Comparison of ENCODE assay signal across 8 cellular contexts in genomic region chr3:12484983-12485327, GRCh38. TPM values are rescaled to one million over a fixed set of nuclear protein-coding genes. Genes with fewer than 3 reads are reported as not detected.
DNase-seq lines count a peak whose midpoint lies in the region; ATAC-seq, FAIRE-seq and TF ChIP-seq lines count a peak whose summit lies in the region.

No MANE protein-coding gene starts in this region.

- H3K9ac ChIP-seq in HUES64 (ENCODE audit: low read depth, low read length) (peak overlapping the region; percentile 93), mammary epithelial cell (ENCODE audit: insufficient read depth, low read length) (peak overlapping the region; percentile 59), mucosa of stomach (ENCODE audit: low read length) (peak overlapping the region; percentile 63)

- H3K4me3 ChIP-seq in AG04450 (ENCODE audit: low read depth, low read length) (peak overlapping the region; percentile 87), HUES64 (ENCODE audit: low read length) (peak overlapping the region; percentile 90), mammary epithelial cell (replicated peaks in 1 of 3; ENCODE audit: insufficient read depth in 1 of 3, low read depth in 2 of 3, low read length in 3 of 3) (peak overlapping the region; percentile 62 to 82 (median 79)), mucosa of stomach (ENCODE audit: low read length) (peak overlapping the region; percentile 85)

- dilution Hi-C loops in mammary epithelial cell (cut with HindIII; ENCODE audit: low sequenced_read_pairs): no loop called here

- 0% methylated on average over 3 of the region's 5 CpGs for WGBS in HUES64
- WGBS in mammary epithelial cell (ENCODE audit: low coverage, missing lambda C conversion rate): 2% methylated on average over 5 of the region's 5 CpGs

- intact Hi-C loops in mammary epithelial cell (cut with micrococcal nuclease): loop anchor here (2.0 to 10.0 kb wide), 2 partner anchors 240 to 408 kb away; no protein-coding TSS in a partner anchor

- in situ Hi-C loops in mammary epithelial cell (cut with MboI; ENCODE audit: low sequenced_read_pairs in 2 of 2): no loop called here

- CTCF ChIA-PET in AG04450 (lab: Charles Lee): interaction anchor here (0.8 to 4.2 kb wide), 8 partner anchors 10 to 407 kb away, joined by 3 to 25 read pairs (median 6); no protein-coding TSS in a partner anchor
- CTCF ChIA-PET in mammary epithelial cell (lab: Charles Lee; ENCODE audit: low non-redundant PET): no interaction called here
- CTCF ChIA-PET in GM10248 (lab: Yijun Ruan, JAX): interaction anchor here (1.2 to 12.8 kb wide), 6 partner anchors 43 to 349 kb away, joined by 3 to 278 read pairs (median 5); no protein-coding TSS in a partner anchor

- TF ChIP-seq CTCF in AG04450 (IDR thresholded peaks at IDR 0.05; ENCODE audit: low read depth, low read length) (no peak), mammary epithelial cell (conservative IDR thresholded peaks at IDR 0.05 in 1 of 2, IDR thresholded peaks at IDR 0.05 in 1 of 2; ENCODE audit: extremely low read depth in 1 of 2, insufficient read depth in 1 of 2, low read depth in 1 of 2, low read length in 2 of 2) (no peak), GM10248 (IDR thresholded peaks at IDR 0.05; ENCODE audit: control extremely low read depth, extremely low read depth, low read depth, missing control alignments) (no peak)

- no TSS peak for BruUV-seq in mammary epithelial cell (replicated peaks; lab: Mats Ljungman, UMichigan)

- H2AFZ ChIP-seq in mammary epithelial cell (ENCODE audit: low read depth, low read length): peak overlapping the region; percentile 99

- H3K79me2 ChIP-seq in mammary epithelial cell (ENCODE audit: insufficient read depth, low read length): peaks cover 38% of the 10 kb centered on the region

- no peak for ATAC-seq in GM18873 (IDR thresholded peaks at IDR 0.05; ENCODE audit: low FRiP score, unreplicated experiment)

- H3K9me3 ChIP-seq in AG04450 (ENCODE audit: control insufficient read depth, insufficient read depth, low read length) (no peaks in the 10 kb centered on the region; the same call in 1 of the 2 replicates), HUES64 (ENCODE audit: insufficient read depth, low read depth, low read length) (no peaks in the 10 kb centered on the region), mammary epithelial cell (replicated peaks; ENCODE audit: insufficient read depth, low read length) (no peaks in the 10 kb centered on the region), mucosa of stomach (ENCODE audit: control insufficient read depth, low read length) (no peaks in the 10 kb centered on the region)

- H3K36me3 ChIP-seq in HUES64 (ENCODE audit: insufficient read depth, low read length): peaks cover 20% of the 10 kb centered on the region
- no peaks in the 10 kb centered on the region for H3K36me3 ChIP-seq in mammary epithelial cell (ENCODE audit: insufficient read depth, low read length)
- no peaks in the 10 kb centered on the region for H3K36me3 ChIP-seq in mucosa of stomach (ENCODE audit: control insufficient read depth, insufficient read depth, low read length)

- DNase-seq in AG04450 (ENCODE audit: low read depth, low spot score) (no peak), mammary epithelial cell (no peak), RCC 7860 (ENCODE audit: low spot score) (no peak), COR-L47 (lab: John Stamatoyannopoulos, UW) (no peak), GM10248 (ENCODE audit: extremely low spot score) (no peak)

- no peak overlapping the region for H3K27ac ChIP-seq in AG04450 (ENCODE audit: low read depth, low read length)
- H3K27ac ChIP-seq in HUES64 (ENCODE audit: low read depth, low read length): no peak overlapping the region; the same call in 1 of the 2 replicates
- H3K27ac ChIP-seq in mammary epithelial cell (ENCODE audit: insufficient read depth, low read depth, low read length): peak overlapping the region; percentile 38

- H3K27me3 ChIP-seq in AG04450 (ENCODE audit: control insufficient read depth, insufficient read depth, low read length) (no peaks in the 10 kb centered on the region), HUES64 (ENCODE audit: insufficient read depth, low read length) (no peaks in the 10 kb centered on the region), mammary epithelial cell (ENCODE audit: insufficient read depth, low read length) (no peaks in the 10 kb centered on the region), mucosa of stomach (ENCODE audit: control insufficient read depth, insufficient read depth, low read length) (no peaks in the 10 kb centered on the region)

- H4K20me1 ChIP-seq in mammary epithelial cell (ENCODE audit: insufficient read depth, low read length): no peaks in the 10 kb centered on the region

- POLR2A ChIA-PET in AG04450 (lab: Yijun Ruan, JAX): interaction anchor here (1.0 to 2.5 kb wide), 2 partner anchors 17 to 23 kb away, joined by 3 to 17 read pairs; no protein-coding TSS in a partner anchor
- POLR2A ChIA-PET in GM10248 (lab: Yijun Ruan, JAX): no interaction called here

- FAIRE-seq in RCC 7860 (lab: Jason Lieb, UNC): no peak

- H3K4me1 ChIP-seq in HUES64 (ENCODE audit: insufficient read depth, low read length) (0 out of 2 replicates have a peak, but pooled peaks cover 10% of the 10 kb centered on the region), mammary epithelial cell (ENCODE audit: insufficient read depth, low read length) (peaks cover 19% of the 10 kb centered on the region), mucosa of stomach (ENCODE audit: control insufficient read depth, insufficient read depth, low read length) (peaks cover 31% of the 10 kb centered on the region)

- H3K4me2 ChIP-seq in mammary epithelial cell (ENCODE audit: insufficient read depth, low read depth, low read length): peak overlapping the region; percentile 85

RNA-seq across cellular contexts. Expression of gene TSEN2, which starts 0.7 kb away (rescaled TPM):
- polyA plus RNA-seq in AG04450 (2011; rRNA removed) (8.9 and 11.0 TPM in 2 replicates), mammary epithelial cell (14.6 TPM)
- 13.8 and 17.2 TPM in 2 replicates for polyA minus RNA-seq in AG04450 (2011; rRNA and poly(A)+ RNA removed)
- polyA plus RNA-seq in HUES64 (2013, experiment 1 of 2): 18.1 TPM
- polyA plus RNA-seq in HUES64 (2013, experiment 2 of 2): 15.3 TPM
- total RNA-seq in mammary epithelial cell: 10 to 100 TPM; 16.0 to 24.6 TPM
- 30.1 TPM for polyA minus RNA-seq in mammary epithelial cell
